ENCODE assay signal across 9 cellular contexts in the genomic region with DNA sequence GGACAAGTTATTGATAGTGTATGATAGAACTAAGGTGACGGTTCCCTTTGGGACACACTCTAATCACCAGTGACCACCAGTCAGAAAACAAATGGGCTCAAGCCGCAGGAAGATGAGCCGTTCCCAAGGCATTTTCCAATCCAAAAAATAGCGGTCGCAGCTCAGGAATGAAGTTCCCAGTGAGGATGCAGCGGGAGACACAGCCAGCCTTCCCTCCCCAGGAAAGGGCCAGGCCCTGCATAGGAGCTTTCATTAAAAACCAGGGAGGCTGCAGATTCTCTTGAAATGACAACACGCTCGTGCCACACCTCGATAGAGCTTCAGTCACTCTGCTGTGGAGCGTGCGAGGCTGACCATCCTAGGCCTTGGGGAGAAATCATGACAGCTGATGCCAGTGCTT.
DNase-seq lines count a peak whose midpoint lies in the region; ATAC-seq, FAIRE-seq and TF ChIP-seq lines count a peak whose summit lies in the region.
"Had no signal": no experiment of that assay in that cellular context is flagged by ENCODE, and none has a peak within 500 bp of the region (broad histone marks: within the 10 kb centered on the region; RNA-seq: fewer than 3 reads in every experiment).

No MANE protein-coding gene starts in this region.

- ATAC-seq in IMR-90 (ENCODE audit: low read depth) (no peak), HG03521 (IDR thresholded peaks at IDR 0.05; ENCODE audit: unreplicated experiment) (no peak)

- H2BK20ac ChIP-seq in IMR-90 (ENCODE audit: low read depth, low read length) (no peak overlapping the region), H1 (ENCODE audit: low read length) (no peak overlapping the region)

- peak overlapping the region; percentile 60; the same call in 1 of the 2 replicates for H2BK12ac ChIP-seq in H1 (ENCODE audit: low read depth, low read length)

- H3K4me3 ChIP-seq in AG04449 (ENCODE audit: low read depth, low read length) (0 out of 2 replicates have a peak overlapping the region, but pooled peaks have one; percentile 18), IMR-90 (ENCODE audit: insufficient read depth, low read depth, low read length) (no peak overlapping the region), H1 (ENCODE audit: extremely low read depth in 1 of 4, insufficient read depth in 2 of 4, low read depth in 3 of 4, low read length in 4 of 4) (no peak overlapping the region)

- H2BK5ac ChIP-seq in IMR-90 (ENCODE audit: low read depth, low read length, poor library complexity, severe bottlenecking) (no peak overlapping the region), H1 (ENCODE audit: low read depth, low read length) (no peak overlapping the region)

- H2AK5ac ChIP-seq in IMR-90 (ENCODE audit: low read depth, low read length) (peak overlapping the region; percentile 64; the same call in 1 of the 2 replicates), H1 (ENCODE audit: low read depth, low read length) (no peak overlapping the region)

- H3K9ac ChIP-seq in IMR-90 (ENCODE audit: low read depth, low read length) (no peak overlapping the region), H1 (replicated peaks in 1 of 4; ENCODE audit: extremely low read depth in 1 of 4, low read depth in 3 of 4, low read length in 3 of 4) (no peak overlapping the region)
- H3K9ac ChIP-seq: KMS-11 had no signal

- H3K27me3 ChIP-seq in IMR-90 (ENCODE audit: control insufficient read depth, insufficient read depth, low read length), result no peaks in the 10 kb centered on the region
- H3K27me3 ChIP-seq in H1 (replicated peaks in 1 of 4; ENCODE audit: control insufficient read depth in 3 of 4, extremely low read depth in 1 of 4, insufficient read depth in 3 of 4, low read length in 3 of 4), result peaks cover 8 to 29% (median 20%) of the 10 kb centered on the region in 4 experiments; a peak in 6 of 7 replicates

- TF ChIP-seq RAD21 in IMR-90 (IDR thresholded peaks at IDR 0.05; ENCODE audit: low read length) (no peak), H1 (IDR thresholded peaks at IDR 0.05 in 1 of 2, conservative IDR thresholded peaks at IDR 0.05 in 1 of 2; ENCODE audit: low read depth in 2 of 2, low read length in 2 of 2) (no peak)

- H3K4ac ChIP-seq in IMR-90 (ENCODE audit: low read depth, low read length) (peak overlapping the region; percentile 51), H1 (replicated peaks; ENCODE audit: insufficient read length, low read depth, low read length) (no peak overlapping the region)

- TF ChIP-seq CTCF in AG04449 (IDR thresholded peaks at IDR 0.05; ENCODE audit: insufficient read depth, low read length, missing control alignments), result no peak
- no peak for TF ChIP-seq CTCF in IMR-90 (conservative IDR thresholded peaks at IDR 0.05; ENCODE audit: low read depth, low read length)
- TF ChIP-seq CTCF in H1 (IDR thresholded peaks at IDR 0.05; ENCODE audit: control extremely low read depth in 1 of 3, insufficient read depth in 1 of 3, low read depth in 1 of 3, low read length in 3 of 3), result no peak
- no peak for TF ChIP-seq CTCF in nephron (IDR thresholded peaks at IDR 0.05; ENCODE audit: unreplicated experiment in 3 of 3)

- no peak overlapping the region for H3K56ac ChIP-seq in IMR-90 (ENCODE audit: extremely low read depth, insufficient read depth, low read length)
- no peak overlapping the region for H3K56ac ChIP-seq in H1 (replicated peaks; ENCODE audit: insufficient read length, low read depth, low read length)

- BruUV-seq in IMR-90 (replicated peaks; lab: Mats Ljungman, UMichigan), result no TSS peak

- H2BK120ac ChIP-seq in IMR-90 (ENCODE audit: low read depth, low read length) (peak overlapping the region; percentile 36; the same call in 1 of the 2 replicates), H1 (replicated peaks; ENCODE audit: low read depth, low read length) (no peak overlapping the region)

- peaks cover 6% of the 10 kb centered on the region; the same call in 1 of the 2 replicates for H3K9me1 ChIP-seq in IMR-90 (ENCODE audit: insufficient read depth, low read length)

- peak overlapping the region; percentile 71 for H2AFZ ChIP-seq in IMR-90 (replicated peaks; ENCODE audit: low read length, poor library complexity)
- H2AFZ ChIP-seq in H1 (ENCODE audit: low read length), result no peak overlapping the region

- no peaks in the 10 kb centered on the region for H3K27me3 Mint-ChIP-seq in nephron (ENCODE audit: low read depth)

- TF ChIP-seq EP300 in H1 (IDR thresholded peaks at IDR 0.05; ENCODE audit: borderline replicate concordance in 1 of 2, low read depth in 2 of 2, low read length in 2 of 2), result no peak

- peak overlapping the region in 1 of 2 experiments; percentile 73; a peak in 2 of 4 replicates for H4K8ac ChIP-seq in IMR-90 (ENCODE audit: low read depth in 2 of 2, low read length in 2 of 2)
- no peak overlapping the region for H4K8ac ChIP-seq in H1 (ENCODE audit: extremely low read depth, insufficient read depth, low read length)

- DNase-seq in AG04449 (ENCODE audit: low read depth, low spot score) (no peak), IMR-90 (peak; percentile 32), H1 (ENCODE audit: low read depth in 1 of 2, low spot score in 2 of 2) (no peak), NCI-H2029 treated with DMSO at 0.1 percent for 48 hours (lab: John Stamatoyannopoulos, UW) (no peak), NCI-H2029 (lab: John Stamatoyannopoulos, UW) (no peak), T-helper 2 cell (no peak)

- WGBS in IMR-90 (ENCODE audit: extremely low coverage in 2 of 2, insufficient read length in 1 of 2), 2 experiments, result 73% methylated on average over 5 of the region's 11 CpGs; no CpG with 5 or more reads in 1 of the 2 experiments
- WGBS in H1 (ENCODE audit: extremely low coverage in 1 of 2, insufficient coverage in 1 of 2, insufficient read length in 1 of 2, insufficient replicate concordance in 2 of 2, low coverage in 1 of 2, low lambda C conversion rate in 2 of 2, missing lambda C conversion rate in 1 of 2), 2 experiments, result 90% methylated on average over 11 of the region's 11 CpGs; no CpG with 5 or more reads in 1 of the 2 experiments

- POLR2A ChIA-PET in AG04449 (lab: Yijun Ruan, JAX) (interaction anchor here (1.1 to 1.5 kb wide), 2 partner anchors 10 to 33 kb away, joined by 3 to 4 read pairs; no protein-coding TSS in a partner anchor), IMR-90 (lab: Charles Lee; ENCODE audit: unreplicated experiment) (no interaction called here), H1 (lab: Charles Lee; ENCODE audit: partially characterized antibody) (interaction anchor here (0.6 kb wide), 1 partner anchor 35 kb away, joined by 3 read pairs; no protein-coding TSS in a partner anchor)

- no peak overlapping the region for H2BK15ac ChIP-seq in IMR-90 (ENCODE audit: low read depth, low read length)
- H2BK15ac ChIP-seq in H1 (ENCODE audit: low read length), result no peak overlapping the region

- dilution Hi-C loops in IMR-90 (cut with HindIII; ENCODE audit: low sequenced_read_pairs, unreplicated experiment), result no loop called here

- H3K4me2 ChIP-seq in IMR-90 (ENCODE audit: low read depth, low read length) (no peak overlapping the region; the same call in 1 of the 2 replicates), H1 (ENCODE audit: insufficient read depth in 1 of 2, low read depth in 2 of 2, low read length in 2 of 2) (no peak overlapping the region)
- H3K4me2 ChIP-seq: KMS-11 had no signal

- CTCF ChIA-PET in AG04449 (lab: Yijun Ruan, JAX) (interaction anchor here (1.0 to 1.8 kb wide), 3 partner anchors 10 to 48 kb away, joined by 3 to 6 read pairs (median 5); no protein-coding TSS in a partner anchor), IMR-90 (lab: Yijun Ruan, JAX) (interaction anchor here (1.6 kb wide), 1 partner anchor 36 kb away, joined by 3 read pairs; no protein-coding TSS in a partner anchor), H1 (lab: Charles Lee; ENCODE audit: partially characterized antibody) (interaction anchor here (1.0 to 3.3 kb wide), 5 partner anchors 22 to 46 kb away, joined by 3 to 15 read pairs (median 4); no protein-coding TSS in a partner anchor)

- H3K27ac ChIP-seq in IMR-90 (ENCODE audit: insufficient read depth, low read length) (no peak overlapping the region), H1 (ENCODE audit: low read depth, low read length) (no peak overlapping the region)
- H3K27ac ChIP-seq: KMS-11 had no signal

- H3K27ac Mint-ChIP-seq in nephron, result peak overlapping the region in 2 of 3 experiments; percentile 57 to 80

- no peaks in the 10 kb centered on the region for H3K79me2 ChIP-seq in H1 (ENCODE audit: control insufficient read depth in 1 of 2, insufficient read depth in 2 of 2, low read length in 2 of 2)

- H3K4me1 ChIP-seq in IMR-90 (ENCODE audit: control insufficient read depth, insufficient read depth, low read length), result peaks cover 20% of the 10 kb centered on the region
- peaks cover 0 to 23% (median 8%) of the 10 kb centered on the region in 4 experiments; a peak in 6 of 7 replicates for H3K4me1 ChIP-seq in H1 (replicated peaks in 1 of 4; ENCODE audit: control insufficient read depth in 3 of 4, insufficient read depth in 4 of 4, low read length in 3 of 4)

- TF ChIP-seq POLR2A in IMR-90 (IDR thresholded peaks at IDR 0.05; ENCODE audit: low read depth, low read length) (no peak), H1 (IDR thresholded peaks at IDR 0.05; ENCODE audit: control extremely low read depth in 1 of 2, low read depth in 2 of 2, low read length in 2 of 2) (no peak)

- H3K9me3 ChIP-seq in IMR-90 (ENCODE audit: control insufficient read depth, insufficient read depth, low read length) (no peaks in the 10 kb centered on the region), H1 (ENCODE audit: insufficient read depth in 2 of 2, low read depth in 1 of 2, low read length in 1 of 2) (no peaks in the 10 kb centered on the region)

- in situ Hi-C loops in IMR-90 (cut with MboI; ENCODE audit: low sequenced_read_pairs), result no loop called here

- H3K79me1 ChIP-seq in IMR-90 (ENCODE audit: low read depth in 1 of 2, low read length in 2 of 2) (peaks cover 22 to 42% of the 10 kb centered on the region in 2 experiments), H1 (ENCODE audit: low read depth, low read length) (no peaks in the 10 kb centered on the region)

- peak overlapping the region; percentile 41; the same call in 1 of the 2 replicates for H4K91ac ChIP-seq in IMR-90 (ENCODE audit: insufficient read depth, low read depth, low read length)
- H4K91ac ChIP-seq in H1 (replicated peaks; ENCODE audit: insufficient read length, low read length), result no peak overlapping the region

- H3K36me3 Mint-ChIP-seq in nephron (ENCODE audit: low read depth), result no peaks in the 10 kb centered on the region

- peak overlapping the region; percentile 13 to 75 (median 61) for H3K4me3 Mint-ChIP-seq in nephron

- peaks cover 13% of the 10 kb centered on the region for H3K4me1 Mint-ChIP-seq in nephron

- H3K36me3 ChIP-seq in IMR-90 (ENCODE audit: control insufficient read depth, insufficient read depth, low read length) (no peaks in the 10 kb centered on the region; the same call in 1 of the 2 replicates), H1 (ENCODE audit: control insufficient read depth in 2 of 4, insufficient read depth in 4 of 4, low read length in 3 of 4) (no peaks in the 10 kb centered on the region)

- H3K23ac ChIP-seq in IMR-90 (ENCODE audit: low read depth, low read length) (peak overlapping the region; percentile 84; the same call in 1 of the 2 replicates), H1 (ENCODE audit: insufficient read length) (no peak overlapping the region)

- H4K20me1 ChIP-seq in IMR-90 (ENCODE audit: insufficient read depth, low read length), result no peaks in the 10 kb centered on the region
- H4K20me1 ChIP-seq in H1 (replicated peaks in 1 of 2; ENCODE audit: control insufficient read depth in 1 of 2, insufficient read depth in 2 of 2, low read length in 2 of 2), result no peaks in the 10 kb centered on the region

- H3K18ac ChIP-seq in IMR-90 (ENCODE audit: low read depth, low read length) (no peak overlapping the region), H1 (ENCODE audit: extremely low read depth, low read length) (no peak overlapping the region)

- H3K14ac ChIP-seq in IMR-90 (replicated peaks; ENCODE audit: low read depth, low read length) (peak overlapping the region; percentile 91), H1 (ENCODE audit: insufficient read length) (no peak overlapping the region)

- H4K5ac ChIP-seq in IMR-90 (ENCODE audit: low read depth, low read length) (no peak overlapping the region; the same call in 1 of the 2 replicates), H1 (ENCODE audit: insufficient read length, low read depth, low read length) (no peak overlapping the region)

- H3K9me3 Mint-ChIP-seq in nephron, result no peaks in the 10 kb centered on the region

- H2AK9ac ChIP-seq in IMR-90 (replicated peaks; ENCODE audit: low read depth, low read length, poor library complexity), result peak overlapping the region; percentile 81

- no peak for FAIRE-seq in H1 (lab: Jason Lieb, UNC)

- intact Hi-C loops in IMR-90 (cut with micrococcal nuclease), result no loop called here

- no peaks in the 10 kb centered on the region; the same call in 1 of the 2 replicates for H3K23me2 ChIP-seq in H1 (ENCODE audit: low read depth, low read length)
